ENCODE assay signal across 1 cellular context in the genomic region with DNA sequence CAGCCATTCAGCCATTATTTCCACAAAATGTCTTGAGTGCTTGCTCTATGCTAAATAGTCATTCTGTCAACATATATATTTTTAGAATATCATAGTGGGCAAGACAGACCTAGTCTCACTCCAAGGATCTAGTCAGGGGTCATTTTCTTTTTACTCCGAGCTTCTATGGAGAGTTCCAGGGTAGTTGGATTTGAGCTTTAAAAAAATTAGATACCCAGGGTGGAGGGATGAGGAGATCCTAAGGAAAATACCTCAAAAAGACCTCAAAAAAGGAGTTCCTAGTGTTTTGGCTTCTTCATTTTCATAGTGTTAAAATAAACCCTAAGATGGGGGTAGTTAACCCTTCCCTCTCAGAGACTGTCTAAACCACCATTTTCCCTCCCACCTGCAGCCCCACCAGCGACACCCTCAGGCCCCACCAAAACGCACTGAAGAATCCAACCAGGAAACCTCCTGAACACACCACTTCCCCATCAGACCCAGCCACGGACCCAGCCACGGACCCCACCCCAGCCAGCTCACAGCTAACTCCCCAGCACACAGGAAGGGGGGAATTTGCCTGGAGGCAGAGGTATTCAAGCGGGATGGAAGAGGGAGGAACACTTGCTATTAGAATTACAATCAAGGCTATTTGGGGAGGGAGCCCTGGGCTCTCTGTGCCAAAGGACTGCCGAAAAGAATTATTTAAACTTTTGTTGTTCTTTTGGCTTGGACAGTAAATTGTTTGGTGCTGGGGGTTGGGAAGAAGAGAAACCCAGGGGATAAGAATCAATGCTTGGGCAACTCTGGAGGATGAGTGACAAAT.
TF ChIP-seq lines count a peak whose summit lies in the region.

No MANE protein-coding gene starts in this region.

TF ChIP-seq in endothelial cell of umbilical vein, 7 proteins besides CTCF, POLR2A, EP300 and RAD21:
- TF ChIP-seq POLR2AphosphoS5 (IDR thresholded peaks at IDR 0.05; ENCODE audit: insufficient read depth, low read depth, low read length), result no peak
- no peak for TF ChIP-seq EZH2 (IDR thresholded peaks at IDR 0.05; ENCODE audit: borderline replicate concordance, low read depth, low read length, severe bottlenecking)
- TF ChIP-seq, protein P1, sequence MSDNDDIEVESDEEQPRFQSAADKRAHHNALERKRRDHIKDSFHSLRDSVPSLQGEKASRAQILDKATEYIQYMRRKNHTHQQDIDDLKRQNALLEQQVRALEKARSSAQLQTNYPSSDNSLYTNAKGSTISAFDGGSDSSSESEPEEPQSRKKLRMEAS (IDR thresholded peaks at IDR 0.05; ENCODE audit: insufficient read depth, insufficient read length), result no peak
- TF ChIP-seq FOS (IDR thresholded peaks at IDR 0.05; ENCODE audit: borderline replicate concordance, insufficient read depth, low read length), result no peak
- no peak for TF ChIP-seq JUN (IDR thresholded peaks at IDR 0.05; ENCODE audit: borderline replicate concordance, insufficient read depth, insufficient read length, low read depth)
- TF ChIP-seq MYC (IDR thresholded peaks at IDR 0.05; ENCODE audit: low read depth, low read length), result no peak
- TF ChIP-seq GATA2 (IDR thresholded peaks at IDR 0.05; ENCODE audit: insufficient read depth, insufficient read length, low read depth, low read length), result no peak
